In genomic region chr11:507727-508515, GRCh38 we compare ENCODE assay signal across 8 cellular contexts. TPM values are rescaled to one million over a fixed set of nuclear protein-coding genes. Genes with fewer than 3 reads are reported as not detected.
DNase-seq lines count a peak whose midpoint lies in the region; ATAC-seq and TF ChIP-seq lines count a peak whose summit lies in the region.

No MANE protein-coding gene starts in this region.

- H3K27ac Mint-ChIP-seq in activated T-cell treated with anti-CD3 and anti-CD28 coated beads, Interleukin-2, amount 50 U/mL, for 24 hours = peak overlapping the region; percentile 81
- peak overlapping the region; percentile 73 for H3K27ac Mint-ChIP-seq in type B pancreatic cell

- TF ChIP-seq CTCF in right lobe of liver (IDR thresholded peaks at IDR 0.05) (no peak), type B pancreatic cell (conservative IDR thresholded peaks at IDR 0.05) (no peak)

- WGBS in right lobe of liver (ENCODE audit: insufficient coverage, low coverage, low lambda C conversion rate, missing lambda C conversion rate) = 98% methylated on average over 16 of the region's 45 CpGs

- peaks cover 65% of the 10 kb centered on the region for H3K36me3 Mint-ChIP-seq in activated T-cell treated with anti-CD3 and anti-CD28 coated beads, Interleukin-2, amount 50 U/mL, for 24 hours (ENCODE audit: low read depth)
- peaks cover 14% of the 10 kb centered on the region for H3K36me3 Mint-ChIP-seq in type B pancreatic cell

- H3K27me3 Mint-ChIP-seq in activated T-cell treated with anti-CD3 and anti-CD28 coated beads, Interleukin-2, amount 50 U/mL, for 24 hours = no peaks in the 10 kb centered on the region
- H3K27me3 Mint-ChIP-seq in type B pancreatic cell = no peaks in the 10 kb centered on the region

- intact Hi-C loops in right lobe of liver (cut with DNase I) = no loop called here
- intact Hi-C loops in posterior vena cava (cut with DNase I) = no loop called here

- H3K36me3 ChIP-seq in right lobe of liver = no peaks in the 10 kb centered on the region

- H3K4me3 ChIP-seq in right lobe of liver = peak overlapping the region; percentile 85 to 100 (median 88)

- peaks cover 0 to 21% (median 8%) of the 10 kb centered on the region in 4 donors for H3K4me1 ChIP-seq in right lobe of liver

- ATAC-seq in right lobe of liver (no peak), HG03342 (IDR thresholded peaks at IDR 0.05; ENCODE audit: unreplicated experiment) (no peak)

- H3K9me3 ChIP-seq in right lobe of liver = no peaks in the 10 kb centered on the region

- H3K4me1 Mint-ChIP-seq in activated T-cell treated with anti-CD3 and anti-CD28 coated beads, Interleukin-2, amount 50 U/mL, for 24 hours (ENCODE audit: low read depth) = peaks cover 33% of the 10 kb centered on the region
- H3K4me1 Mint-ChIP-seq in type B pancreatic cell (ENCODE audit: unreplicated experiment) = peaks cover 4% of the 10 kb centered on the region

- H3K4me3 Mint-ChIP-seq in activated T-cell treated with anti-CD3 and anti-CD28 coated beads, Interleukin-2, amount 50 U/mL, for 24 hours = peak overlapping the region; percentile 98
- peak overlapping the region; percentile 99 for H3K4me3 Mint-ChIP-seq in type B pancreatic cell

- TF ChIP-seq POLR2A in right lobe of liver (IDR thresholded peaks at IDR 0.05) = no peak

- H3K9me3 Mint-ChIP-seq in activated T-cell treated with anti-CD3 and anti-CD28 coated beads, Interleukin-2, amount 50 U/mL, for 24 hours = no peaks in the 10 kb centered on the region
- no peaks in the 10 kb centered on the region for H3K9me3 Mint-ChIP-seq in type B pancreatic cell

- DNase-seq in activated T-cell treated with anti-CD3 and anti-CD28 coated beads, Interleukin-2, amount 50 U/mL, for 24 hours = no peak
- DNase-seq in activated T-cell treated with anti-CD3 and anti-CD28 coated beads, Interleukin-2, amount 50 U/mL, for 48 hours = no peak
- DNase-seq in astrocyte of the hippocampus (ENCODE audit: low read depth, low spot score) = peak; percentile 58
- peak in 1 of 3 donors; percentile 21 for DNase-seq in right lobe of liver
- DNase-seq in type B pancreatic cell (ENCODE audit: extremely low spot score, unreplicated experiment) = no peak
- no peak for DNase-seq in posterior vena cava (ENCODE audit: low spot score)
- no peak for DNase-seq in NCI-H1694 treated with DMSO at 0.1 percent for 48 hours (lab: John Stamatoyannopoulos, UW)

- H3K27me3 ChIP-seq in right lobe of liver = no peaks in the 10 kb centered on the region

- no peak overlapping the region for H3K27ac ChIP-seq in right lobe of liver

RNA-seq across cellular contexts. Expression of gene RNH1, which starts 0.9 kb away (rescaled TPM):
- total RNA-seq in right lobe of liver (100 to 1,000 TPM in 2 of 6 experiments, 10 to 100 TPM in 4; 66.4 to 135 (median 76.2) TPM), type B pancreatic cell (ENCODE audit: low replicate concordance) (84.5 and 128 TPM in 2 replicates), posterior vena cava (100 to 1,000 TPM; 197 to 209 TPM)

RNA-seq across cellular contexts. Expression of gene HRAS, which starts 27.5 kb away (rescaled TPM):
- total RNA-seq in right lobe of liver (10 to 100 TPM in 5 of 6 experiments, 1 to 10 TPM in 1; 7.6 to 20.9 (median 14.8) TPM), type B pancreatic cell (ENCODE audit: low replicate concordance) (54.6 and 63.1 TPM in 2 replicates), posterior vena cava (10 to 100 TPM; 37.2 to 48.5 TPM)

RNA-seq across cellular contexts. Expression of gene LRRC56, which starts 29.4 kb away (rescaled TPM):
- 1 to 10 TPM in 1 of 6 experiments, under 1 TPM in 4, not detected in 1; 0.12 to 1.1 (median 0.71) TPM for total RNA-seq in right lobe of liver
- total RNA-seq in type B pancreatic cell (ENCODE audit: low replicate concordance) = 1.7 and 1.8 TPM in 2 replicates
- total RNA-seq in posterior vena cava = under 1 TPM; 0.43 to 0.56 TPM

RNA-seq across cellular contexts. Expression of gene LMNTD2, which starts 52.6 kb away (rescaled TPM):
- total RNA-seq in right lobe of liver = 10 to 100 TPM in 1 of 6 experiments, 1 to 10 TPM in 5; 4.7 to 14.7 (median 7.9) TPM
- 6.7 and 7.2 TPM in 2 replicates for total RNA-seq in type B pancreatic cell (ENCODE audit: low replicate concordance)
- total RNA-seq in posterior vena cava = under 1 TPM; 0.43 to 0.56 TPM

RNA-seq across cellular contexts. Expression of gene RASSF7, which starts 52.8 kb away (rescaled TPM):
- 10 to 100 TPM; 20.5 to 61.1 (median 39.5) TPM for total RNA-seq in right lobe of liver
- 35.7 and 75.8 TPM in 2 replicates for total RNA-seq in type B pancreatic cell (ENCODE audit: low replicate concordance)
- total RNA-seq in posterior vena cava = 1 to 10 TPM; 2.1 to 2.6 TPM
